In the genomic region with DNA sequence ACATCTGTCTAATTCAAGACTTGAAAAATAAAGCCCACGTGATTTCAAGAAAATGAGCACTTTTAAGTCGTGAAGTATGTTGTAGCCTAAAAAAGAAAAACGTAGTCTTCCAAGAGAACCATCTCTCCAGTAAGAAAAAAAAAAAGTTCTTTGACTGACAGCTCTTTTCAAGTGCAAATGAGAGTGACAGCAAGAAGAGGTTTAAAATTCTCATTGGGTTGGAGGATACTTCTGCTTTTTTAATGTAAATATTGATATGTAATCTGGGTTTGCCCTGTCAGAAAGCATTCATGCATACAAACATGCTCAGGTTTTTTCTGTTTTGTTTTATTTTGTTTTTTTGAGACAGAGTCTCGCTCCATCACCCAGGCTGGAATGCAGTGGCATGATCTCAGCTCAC, we compare ENCODE assay signal across 1 cellular context.
TF ChIP-seq lines count a peak whose summit lies in the region.

No MANE protein-coding gene starts in this region.

TF ChIP-seq in K562, 482 proteins besides CTCF, POLR2A, EP300 and RAD21 (continued from another document):
- TF ChIP-seq, protein P1, sequence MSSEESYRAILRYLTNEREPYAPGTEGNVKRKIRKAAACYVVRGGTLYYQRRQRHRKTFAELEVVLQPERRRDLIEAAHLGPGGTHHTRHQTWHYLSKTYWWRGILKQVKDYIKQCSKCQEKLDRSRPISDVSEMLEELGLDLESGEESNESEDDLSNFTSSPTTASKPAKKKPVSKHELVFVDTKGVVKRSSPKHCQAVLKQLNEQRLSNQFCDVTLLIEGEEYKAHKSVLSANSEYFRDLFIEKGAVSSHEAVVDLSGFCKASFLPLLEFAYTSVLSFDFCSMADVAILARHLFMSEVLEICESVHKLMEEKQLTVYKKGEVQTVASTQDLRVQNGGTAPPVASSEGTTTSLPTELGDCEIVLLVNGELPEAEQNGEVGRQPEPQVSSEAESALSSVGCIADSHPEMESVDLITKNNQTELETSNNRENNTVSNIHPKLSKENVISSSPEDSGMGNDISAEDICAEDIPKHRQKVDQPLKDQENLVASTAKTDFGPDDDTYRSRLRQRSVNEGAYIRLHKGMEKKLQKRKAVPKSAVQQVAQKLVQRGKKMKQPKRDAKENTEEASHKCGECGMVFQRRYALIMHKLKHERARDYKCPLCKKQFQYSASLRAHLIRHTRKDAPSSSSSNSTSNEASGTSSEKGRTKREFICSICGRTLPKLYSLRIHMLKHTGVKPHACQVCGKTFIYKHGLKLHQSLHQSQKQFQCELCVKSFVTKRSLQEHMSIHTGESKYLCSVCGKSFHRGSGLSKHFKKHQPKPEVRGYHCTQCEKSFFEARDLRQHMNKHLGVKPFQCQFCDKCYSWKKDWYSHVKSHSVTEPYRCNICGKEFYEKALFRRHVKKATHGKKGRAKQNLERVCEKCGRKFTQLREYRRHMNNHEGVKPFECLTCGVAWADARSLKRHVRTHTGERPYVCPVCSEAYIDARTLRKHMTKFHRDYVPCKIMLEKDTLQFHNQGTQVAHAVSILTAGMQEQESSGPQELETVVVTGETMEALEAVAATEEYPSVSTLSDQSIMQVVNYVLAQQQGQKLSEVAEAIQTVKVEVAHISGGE (CRISPR knock-in tag; IDR thresholded peaks at IDR 0.05): no peak
- TF ChIP-seq ZNF511 (CRISPR knock-in tag; IDR thresholded peaks at IDR 0.05) (no peak), DIDO1 (tag; IDR thresholded peaks at IDR 0.05; ENCODE audit: low read depth) (no peak), ELK1 (CRISPR knock-in tag; IDR thresholded peaks at IDR 0.05) (no peak), ZFP1 (CRISPR knock-in tag; IDR thresholded peaks at IDR 0.05) (no peak), KLF16 (IDR thresholded peaks at IDR 0.05) (no peak), U2AF1 (optimal IDR thresholded peaks at IDR 0.05; ENCODE audit: low read depth, low read length) (no peak), GABPA (tag; conservative IDR thresholded peaks at IDR 0.05; ENCODE audit: low read depth) (no peak), MEIS2 (IDR thresholded peaks at IDR 0.05; ENCODE audit: partially characterized antibody) (peak; percentile 32), TBP (optimal IDR thresholded peaks at IDR 0.05; ENCODE audit: low read depth, low read length) (no peak), TCFL5 (CRISPR knock-in tag; conservative IDR thresholded peaks at IDR 0.05) (no peak), REST (CRISPR knock-in tag; IDR thresholded peaks at IDR 0.05; ENCODE audit: low read depth) (no peak), PML (IDR thresholded peaks at IDR 0.05; ENCODE audit: low read length) (no peak), FOSL1 (tag; conservative IDR thresholded peaks at IDR 0.05) (no peak), PBX2 (CRISPR knock-in tag; IDR thresholded peaks at IDR 0.05; ENCODE audit: low read depth) (no peak), PBX2 (tag; conservative IDR thresholded peaks at IDR 0.05; ENCODE audit: low read depth) (0 out of 2 replicates have a peak, but pooled peaks have one; percentile 22), HIVEP1 (CRISPR knock-in tag; IDR thresholded peaks at IDR 0.05) (no peak), MEF2D (tag; conservative IDR thresholded peaks at IDR 0.05; ENCODE audit: low read depth) (no peak)
- TF ChIP-seq, protein P2, sequence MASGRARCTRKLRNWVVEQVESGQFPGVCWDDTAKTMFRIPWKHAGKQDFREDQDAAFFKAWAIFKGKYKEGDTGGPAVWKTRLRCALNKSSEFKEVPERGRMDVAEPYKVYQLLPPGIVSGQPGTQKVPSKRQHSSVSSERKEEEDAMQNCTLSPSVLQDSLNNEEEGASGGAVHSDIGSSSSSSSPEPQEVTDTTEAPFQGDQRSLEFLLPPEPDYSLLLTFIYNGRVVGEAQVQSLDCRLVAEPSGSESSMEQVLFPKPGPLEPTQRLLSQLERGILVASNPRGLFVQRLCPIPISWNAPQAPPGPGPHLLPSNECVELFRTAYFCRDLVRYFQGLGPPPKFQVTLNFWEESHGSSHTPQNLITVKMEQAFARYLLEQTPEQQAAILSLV (tag; IDR thresholded peaks at IDR 0.05): no peak
